Comparison of ENCODE assay signal across 21 cellular contexts in genomic region chr14:94523265-94523664, GRCh38. TPM values are rescaled to one million over a fixed set of nuclear protein-coding genes. Genes with fewer than 3 reads are reported as not detected.
DNase-seq lines count a peak whose midpoint lies in the region; ATAC-seq, FAIRE-seq and TF ChIP-seq lines count a peak whose summit lies in the region.
"Had no signal": no experiment of that assay in that cellular context is flagged by ENCODE, and none has a peak within 500 bp of the region (broad histone marks: within the 10 kb centered on the region; RNA-seq: fewer than 3 reads in every experiment).

No MANE protein-coding gene starts in this region.

- H3K36me3 Mint-ChIP-seq in osteocyte (ENCODE audit: unreplicated experiment) = no peaks in the 10 kb centered on the region
- H3K36me3 Mint-ChIP-seq: CD4-positive, alpha-beta memory T cell had no signal

- H3K27me3 ChIP-seq in bronchial epithelial cell (ENCODE audit: control insufficient read depth, insufficient read depth, low read length) = no peaks in the 10 kb centered on the region

- peaks cover 7% of the 10 kb centered on the region for H3K9me3 Mint-ChIP-seq in osteocyte (ENCODE audit: unreplicated experiment)

- H3K27me3 Mint-ChIP-seq in osteocyte (ENCODE audit: unreplicated experiment) = peaks cover 42% of the 10 kb centered on the region

- H3K4me1 Mint-ChIP-seq in osteocyte (ENCODE audit: unreplicated experiment) = no peaks in the 10 kb centered on the region

- no peak overlapping the region for H3K27ac Mint-ChIP-seq in osteocyte (ENCODE audit: unreplicated experiment)

- H3K4me3 Mint-ChIP-seq in osteocyte (ENCODE audit: unreplicated experiment) = no peak overlapping the region
- H3K4me3 Mint-ChIP-seq: CD4-positive, alpha-beta memory T cell had no signal

- TF ChIP-seq CTCF in bronchial epithelial cell (IDR thresholded peaks at IDR 0.05; ENCODE audit: insufficient read depth, low read length, severe bottlenecking) (no peak), osteocyte (IDR thresholded peaks at IDR 0.05) (no peak)

- FAIRE-seq in bronchial epithelial cell (lab: Jason Lieb, UNC) = peak; percentile 93
- FAIRE-seq: G401.6, GM12892, GM19239, H1 had no signal

- no peaks in the 10 kb centered on the region for H3K36me3 ChIP-seq in bronchial epithelial cell (ENCODE audit: control insufficient read depth, insufficient read depth, low read length)

- DNase-seq in bronchial epithelial cell (ENCODE audit: low read depth) (no peak), left lobe of liver (ENCODE audit: low spot score) (peak; percentile 35), osteocyte (ENCODE audit: extremely low spot score, unreplicated experiment) (peak; percentile 64), NCI-H82 treated with DMSO at 0.1 percent for 48 hours (lab: John Stamatoyannopoulos, UW; ENCODE audit: unreplicated experiment) (no peak), DMS114 treated with DMSO at 0.1 percent for 48 hours (lab: John Stamatoyannopoulos, UW; ENCODE audit: unreplicated experiment) (no peak)
- no peak for DNase-seq in activated effector memory CD4-positive, alpha-beta T cell treated with anti-CD3 and anti-CD28 coated beads, Interleukin-2, amount 50 U/mL, for 16 hours
- DNase-seq: C1 segment of cervical spinal cord; Calu3; CD4-positive, alpha-beta memory T cell; COR-L47; DMS153; DND-41; GM23248; H7 had no signal

- no peak overlapping the region for H3K4me3 ChIP-seq in bronchial epithelial cell (ENCODE audit: low read depth, low read length)
- H3K4me3 ChIP-seq: GM23248 had no signal

- no peak for ATAC-seq in left lobe of liver
- ATAC-seq: HCT116 had no signal

RNA-seq across cellular contexts. Expression of gene SERPINA12, which starts 14.0 kb away (rescaled TPM):
- total RNA-seq in bronchial epithelial cell (not detected in 2 replicates), left lobe of liver (0.35 TPM), osteocyte (not detected in 2 replicates)
- total RNA-seq: A172; A673; Calu3; CD4-positive, alpha-beta memory T cell; GM23248; H1; H7 had no signal

RNA-seq across cellular contexts. Expression of gene SERPINA4, which starts 38.0 kb away (rescaled TPM):
- total RNA-seq in bronchial epithelial cell = not detected in 2 replicates
- total RNA-seq in left lobe of liver = 186 TPM
- not detected in 2 replicates for total RNA-seq in osteocyte
- total RNA-seq: A172; A673; CD4-positive, alpha-beta memory T cell; GM23248; H1; H7 had no signal

RNA-seq across cellular contexts. Expression of gene SERPINA9, which starts 47.3 kb away (rescaled TPM):
- total RNA-seq in bronchial epithelial cell (not detected in 2 replicates), left lobe of liver (not detected), osteocyte (not detected in 2 replicates)
- total RNA-seq: A172; A673; Calu3; CD4-positive, alpha-beta memory T cell; GM23248; H1; H7 had no signal

RNA-seq across cellular contexts. Expression of gene SERPINA5, which starts 58.0 kb away (rescaled TPM):
- not detected in 2 replicates for total RNA-seq in bronchial epithelial cell
- 216 TPM for total RNA-seq in left lobe of liver
- 0.16 TPM in 1 of 2 replicates, not detected in the other for total RNA-seq in osteocyte
- total RNA-seq: A172; A673; CD4-positive, alpha-beta memory T cell; GM23248 had no signal

Comparison
In these comparisons a context has a peak if more than half of its experiments do, and no peak if none do; other contexts are left out.
1. DNase-seq: peak in left lobe of liver (single experiment) and osteocyte (single experiment); none in bronchial epithelial cell (single experiment), NCI-H82 treated with DMSO at 0.1 percent for 48 hours (single experiment), activated effector memory CD4-positive, alpha-beta T cell treated with anti-CD3 and anti-CD28 coated beads, Interleukin-2, amount 50 U/mL, for 16 hours (single experiment) and DMS114 treated with DMSO at 0.1 percent for 48 hours (single experiment).
2. RNA of gene SERPINA4, which starts 38.0 kb away (total RNA-seq): 186 TPM in left lobe of liver (single experiment); not detected in bronchial epithelial cell and not detected in osteocyte; every median in the first group is over 100 times any median in the second.